In genomic region chr5:1415059-1415425, GRCh38 we compare ENCODE assay signal across 24 cellular contexts. TPM values are rescaled to one million over a fixed set of nuclear protein-coding genes. Genes with fewer than 3 reads are reported as not detected.
DNase-seq lines count a peak whose midpoint lies in the region; ATAC-seq lines count a peak whose summit lies in the region.
"Had no signal": no experiment of that assay in that cellular context is flagged by ENCODE, and none has a peak within 500 bp of the region (broad histone marks: within the 10 kb centered on the region; RNA-seq: fewer than 3 reads in every experiment).

No MANE protein-coding gene starts in this region.

- intact Hi-C loops in left ventricle myocardium superior (cut with micrococcal nuclease) (no loop called here), left cardiac atrium (cut with DNase I) (no loop called here)

- H3K4me3 ChIP-seq in MG63, result no peak overlapping the region
- no peak overlapping the region for H3K4me3 ChIP-seq in mesenchymal stem cell (ENCODE audit: insufficient read depth in 1 of 2, low read depth in 1 of 2, low read length in 2 of 2)
- H3K4me3 ChIP-seq: GM23248, K562, SJSA1 had no signal

- no peaks in the 10 kb centered on the region for H3K4me1 ChIP-seq in mesenchymal stem cell (ENCODE audit: control insufficient read depth, insufficient read depth, low read depth, low read length)
- H3K4me1 ChIP-seq: Caco-2, SJSA1 had no signal

- H3K4ac ChIP-seq in mesenchymal stem cell (ENCODE audit: low read depth in 1 of 2, low read length in 2 of 2), result no peak overlapping the region

- H2AK5ac ChIP-seq in mesenchymal stem cell (ENCODE audit: low read length, severe bottlenecking), result no peak overlapping the region

- WGBS in mesenchymal stem cell, result 82% methylated on average over 13 of the region's 13 CpGs

- H3K4me2 ChIP-seq in mesenchymal stem cell (ENCODE audit: low read length, poor library complexity, severe bottlenecking), result no peak overlapping the region

- H4K91ac ChIP-seq in mesenchymal stem cell (ENCODE audit: low read length), result no peak overlapping the region

- H3K79me1 ChIP-seq in mesenchymal stem cell (replicated peaks; ENCODE audit: low read length, poor library complexity, severe bottlenecking), result no peaks in the 10 kb centered on the region

- peaks cover 3% of the 10 kb centered on the region; the same call in 1 of the 2 replicates for H3K9me3 ChIP-seq in MG63
- H3K9me3 ChIP-seq in mesenchymal stem cell (ENCODE audit: control insufficient read depth, low read length), result no peaks in the 10 kb centered on the region
- H3K9me3 ChIP-seq: Caco-2 had no signal

- H3K36me3 ChIP-seq in MG63, result no peaks in the 10 kb centered on the region
- H3K36me3 ChIP-seq in mesenchymal stem cell (ENCODE audit: control insufficient read depth in 1 of 2, insufficient read depth in 2 of 2, low read depth in 1 of 2, low read length in 2 of 2), result no peaks in the 10 kb centered on the region
- H3K36me3 ChIP-seq: SJSA1 had no signal

- no peak overlapping the region for H3K27ac ChIP-seq in mesenchymal stem cell (ENCODE audit: low read length, poor library complexity, severe bottlenecking)
- H3K27ac ChIP-seq: GM23248, SJSA1 had no signal

- H2BK12ac ChIP-seq in mesenchymal stem cell (ENCODE audit: low read length in 2 of 2), result no peak overlapping the region

- no peak overlapping the region for H3K18ac ChIP-seq in mesenchymal stem cell (ENCODE audit: low read depth in 1 of 2, low read length in 2 of 2)

- no peak overlapping the region for H3K9ac ChIP-seq in mesenchymal stem cell (ENCODE audit: low read length)
- H3K9ac ChIP-seq: GM23248 had no signal

- H3K14ac ChIP-seq in mesenchymal stem cell (ENCODE audit: low read length in 2 of 2), result no peak overlapping the region

- no peak overlapping the region for H3K23ac ChIP-seq in mesenchymal stem cell (ENCODE audit: low read length in 2 of 2)

- H3K27me3 ChIP-seq in MG63, result peaks cover 20% of the 10 kb centered on the region
- peaks cover 4 to 49% of the 10 kb centered on the region in 2 experiments for H3K27me3 ChIP-seq in mesenchymal stem cell (ENCODE audit: control insufficient read depth in 1 of 2, insufficient read depth in 1 of 2, low read length in 2 of 2)

- ATAC-seq in left ventricle myocardium superior, result no peak
- no peak for ATAC-seq in left cardiac atrium
- ATAC-seq: CD8-positive, alpha-beta T cell had no signal

- DNase-seq in left ventricle myocardium superior (peak; percentile 7), left cardiac atrium (no peak), MG63 (peak; percentile 2), mesenchymal stem cell (no peak), amygdala (lab: John Stamatoyannopoulos, UW) (no peak), mesenteric fat pad (ENCODE audit: low spot score) (no peak), NCI-H345 treated with DMSO at 0.1 percent for 48 hours (lab: John Stamatoyannopoulos, UW; ENCODE audit: unreplicated experiment) (no peak)
- DNase-seq: C1 segment of cervical spinal cord; Caco-2; CD8-positive, alpha-beta T cell; GM23248; H7; NCI-H1105; NCI-H1436 treated with DMSO at 0.1 percent for 48 hours; NCI-H187 treated with DMSO at 0.1 percent for 48 hours; NCI-H2171 treated with DMSO at 0.1 percent for 48 hours; NCI-H345; NCI-H524 treated with DMSO at 0.1 percent for 48 hours; NCI-H774 had no signal

- peak overlapping the region; percentile 35 for H2BK15ac ChIP-seq in mesenchymal stem cell (ENCODE audit: low read depth, poor library complexity, severe bottlenecking)

- no peak overlapping the region for H2AFZ ChIP-seq in mesenchymal stem cell (ENCODE audit: low read depth, low read length)
- H2AFZ ChIP-seq: GM23248 had no signal

- H2BK120ac ChIP-seq in mesenchymal stem cell (ENCODE audit: low read depth, low read length), result no peak overlapping the region

- no peak overlapping the region for H4K8ac ChIP-seq in mesenchymal stem cell (ENCODE audit: low read length)

- no peak overlapping the region for H2BK5ac ChIP-seq in mesenchymal stem cell (ENCODE audit: low read depth, low read length, poor library complexity, severe bottlenecking)

RNA-seq across cellular contexts. Expression of gene SLC6A3, which starts 30.2 kb away (rescaled TPM):
- total RNA-seq in left ventricle myocardium superior, result not detected
- under 1 TPM in 1 of 2 donors, not detected in 1; 0.06 TPM for total RNA-seq in left cardiac atrium
- not detected in 2 replicates for total RNA-seq in MG63 (2014; rRNA removed; shearing (Covaris generic); ENCODE audit: low replicate concordance)
- not detected for polyA plus RNA-seq in mesenchymal stem cell (2013, experiment 1 of 2)
- polyA plus RNA-seq in mesenchymal stem cell (2013, experiment 2 of 2), result not detected
- not detected for total RNA-seq in mesenteric fat pad
- total RNA-seq: Caco-2; CD8-positive, alpha-beta T cell; GM23248; HT1080; K562; M059J; SJSA1 had no signal
- polyA plus RNA-seq: AG04450, GM23248, K562 had no signal

Comparison
In these comparisons a context has a peak if more than half of its experiments do, and no peak if none do; other contexts are left out.
1. DNase-seq: peak in left ventricle myocardium superior (single experiment) and MG63 (single experiment); none in left cardiac atrium (single experiment), mesenchymal stem cell (single experiment), amygdala (0 of 56), mesenteric fat pad (single experiment) and NCI-H345 treated with DMSO at 0.1 percent for 48 hours (single experiment).